11 cellular contexts compared by ENCODE assay signal in genomic region chr17:57724038-57724728, GRCh38. TPM values are rescaled to one million over a fixed set of nuclear protein-coding genes. Genes with fewer than 3 reads are reported as not detected.
DNase-seq lines count a peak whose midpoint lies in the region; ATAC-seq and TF ChIP-seq lines count a peak whose summit lies in the region.
"Had no signal": no experiment of that assay in that cellular context is flagged by ENCODE, and none has a peak within 500 bp of the region (broad histone marks: within the 10 kb centered on the region; RNA-seq: fewer than 3 reads in every experiment).

No MANE protein-coding gene starts in this region.

- no peak overlapping the region for H3K9ac ChIP-seq in IMR-90 (ENCODE audit: low read depth, low read length)

- H2AFZ ChIP-seq in IMR-90 (replicated peaks; ENCODE audit: low read length, poor library complexity) = peak overlapping the region; percentile 2

- H3K79me1 ChIP-seq in IMR-90 (ENCODE audit: low read depth in 1 of 2, low read length in 2 of 2) = no peaks in the 10 kb centered on the region

- no peaks in the 10 kb centered on the region for H3K9me2 ChIP-seq in DOHH2 (replicated peaks; ENCODE audit: control insufficient read depth, low read length)

- no peaks in the 10 kb centered on the region for H3K9me3 Mint-ChIP-seq in endothelial cell (ENCODE audit: unreplicated experiment)

- H3K9me3 ChIP-seq in DOHH2 (ENCODE audit: control insufficient read depth, insufficient read depth, low read length) = no peaks in the 10 kb centered on the region
- no peaks in the 10 kb centered on the region for H3K9me3 ChIP-seq in IMR-90 (ENCODE audit: control insufficient read depth, insufficient read depth, low read length)

- DNase-seq in GM20000 (ENCODE audit: low spot score) (peak; percentile 46), IMR-90 (no peak), glomerular visceral epithelial cell (ENCODE audit: extremely low spot score) (peak; percentile 39), endothelial cell (ENCODE audit: low spot score) (no peak), NCI-H774 (lab: John Stamatoyannopoulos, UW) (no peak), hypothalamus (lab: John Stamatoyannopoulos, UW) (no peak), cortex of kidney (lab: John Stamatoyannopoulos, UW) (no peak)
- DNase-seq: head of caudate nucleus, NCI-H2171 treated with DMSO at 0.1 percent for 48 hours had no signal

- TF ChIP-seq POLR2A in IMR-90 (IDR thresholded peaks at IDR 0.05; ENCODE audit: low read depth, low read length) = no peak

- H3K27me3 ChIP-seq in DOHH2 (ENCODE audit: control insufficient read depth, low read length) (peaks cover 8% of the 10 kb centered on the region; the same call in 1 of the 2 replicates), IMR-90 (ENCODE audit: control insufficient read depth, insufficient read depth, low read length) (peaks cover 24% of the 10 kb centered on the region)

- BruUV-seq in IMR-90 (replicated peaks; lab: Mats Ljungman, UMichigan) = no TSS peak

- peaks cover 4% of the 10 kb centered on the region for H3K27me3 Mint-ChIP-seq in endothelial cell (ENCODE audit: unreplicated experiment)

- 53% methylated on average over 11 of the region's 14 CpGs; no CpG with 5 or more reads in 1 of the 2 experiments for WGBS in IMR-90 (ENCODE audit: extremely low coverage in 2 of 2, insufficient read length in 1 of 2), 2 experiments

- H3K23ac ChIP-seq in IMR-90 (ENCODE audit: low read depth, low read length) = no peak overlapping the region

- no peak overlapping the region for H3K56ac ChIP-seq in IMR-90 (ENCODE audit: extremely low read depth, insufficient read depth, low read length)

- H3K36me3 ChIP-seq in DOHH2 (ENCODE audit: control insufficient read depth, low read length) (no peaks in the 10 kb centered on the region), IMR-90 (ENCODE audit: control insufficient read depth, insufficient read depth, low read length) (no peaks in the 10 kb centered on the region)

- no peak overlapping the region for H2BK5ac ChIP-seq in IMR-90 (ENCODE audit: low read depth, low read length, poor library complexity, severe bottlenecking)

- H3K4me3 ChIP-seq in DOHH2 (ENCODE audit: low read length) (no peak overlapping the region), IMR-90 (ENCODE audit: insufficient read depth, low read depth, low read length) (no peak overlapping the region)

- in situ Hi-C loops in IMR-90 (cut with MboI; ENCODE audit: low sequenced_read_pairs) = no loop called here

- H4K5ac ChIP-seq in IMR-90 (ENCODE audit: low read depth, low read length) = no peak overlapping the region

- no peak overlapping the region for H4K91ac ChIP-seq in IMR-90 (ENCODE audit: insufficient read depth, low read depth, low read length)

- H3K18ac ChIP-seq in IMR-90 (ENCODE audit: low read depth, low read length) = no peak overlapping the region

- no peak overlapping the region for H4K8ac ChIP-seq in IMR-90 (ENCODE audit: low read depth in 2 of 2, low read length in 2 of 2)

- intact Hi-C loops in IMR-90 (cut with micrococcal nuclease) = no loop called here

- no peak overlapping the region for H2BK120ac ChIP-seq in IMR-90 (ENCODE audit: low read depth, low read length)

- peaks cover 3% of the 10 kb centered on the region for H3K36me3 Mint-ChIP-seq in endothelial cell (ENCODE audit: low read depth, unreplicated experiment)

- H3K4me1 ChIP-seq in DOHH2 (ENCODE audit: control insufficient read depth, low read length) (peaks cover 14% of the 10 kb centered on the region), IMR-90 (ENCODE audit: control insufficient read depth, insufficient read depth, low read length) (no peaks in the 10 kb centered on the region)

- no peak overlapping the region for H2AK9ac ChIP-seq in IMR-90 (replicated peaks; ENCODE audit: low read depth, low read length, poor library complexity)

- no peaks in the 10 kb centered on the region for H3K9me1 ChIP-seq in IMR-90 (ENCODE audit: insufficient read depth, low read length)

- no peak overlapping the region for H3K4me3 Mint-ChIP-seq in endothelial cell (ENCODE audit: unreplicated experiment)

- ATAC-seq in IMR-90 (ENCODE audit: low read depth) = no peak

- no peak overlapping the region for H2BK15ac ChIP-seq in IMR-90 (ENCODE audit: low read depth, low read length)

- no peak overlapping the region for H2BK20ac ChIP-seq in IMR-90 (ENCODE audit: low read depth, low read length)

- no peak overlapping the region for H3K14ac ChIP-seq in IMR-90 (replicated peaks; ENCODE audit: low read depth, low read length)

- POLR2A ChIA-PET in IMR-90 (lab: Charles Lee; ENCODE audit: unreplicated experiment) = no interaction called here

- H3K27ac Mint-ChIP-seq in endothelial cell (ENCODE audit: unreplicated experiment) = no peak overlapping the region

- H4K20me1 ChIP-seq in DOHH2 (ENCODE audit: control insufficient read depth, insufficient read depth, low read depth, low read length) (no peaks in the 10 kb centered on the region), IMR-90 (ENCODE audit: insufficient read depth, low read length) (no peaks in the 10 kb centered on the region)

- H3K4me1 Mint-ChIP-seq in endothelial cell (ENCODE audit: unreplicated experiment) = peaks cover 12% of the 10 kb centered on the region

- no peak for TF ChIP-seq RAD21 in IMR-90 (IDR thresholded peaks at IDR 0.05; ENCODE audit: low read length)

- dilution Hi-C loops in IMR-90 (cut with HindIII; ENCODE audit: low sequenced_read_pairs, unreplicated experiment) = no loop called here

- TF ChIP-seq CTCF in DOHH2 (IDR thresholded peaks at IDR 0.05; ENCODE audit: low read depth, low read length, poor library complexity, severe bottlenecking) (no peak), GM20000 (IDR thresholded peaks at IDR 0.05; ENCODE audit: extremely low read depth, missing control alignments) (no peak), IMR-90 (conservative IDR thresholded peaks at IDR 0.05; ENCODE audit: low read depth, low read length) (no peak), endothelial cell (IDR thresholded peaks at IDR 0.05; ENCODE audit: unreplicated experiment) (no peak)

- no peak overlapping the region for H3K4ac ChIP-seq in IMR-90 (ENCODE audit: low read depth, low read length)

- H3K4me2 ChIP-seq in DOHH2 (ENCODE audit: low read length) = peak overlapping the region; percentile 43
- no peak overlapping the region for H3K4me2 ChIP-seq in IMR-90 (ENCODE audit: low read depth, low read length)

- no peak overlapping the region for H3K27ac ChIP-seq in DOHH2 (ENCODE audit: low read depth, low read length)
- H3K27ac ChIP-seq in IMR-90 (ENCODE audit: insufficient read depth, low read length) = no peak overlapping the region

- H2AK5ac ChIP-seq in IMR-90 (ENCODE audit: low read depth, low read length) = no peak overlapping the region

- no peaks in the 10 kb centered on the region for H3F3A ChIP-seq in DOHH2 (ENCODE audit: control insufficient read depth, insufficient read depth)

- H3K79me2 ChIP-seq in DOHH2 (ENCODE audit: control insufficient read depth, low read length) = no peaks in the 10 kb centered on the region

- CTCF ChIA-PET in IMR-90 (lab: Yijun Ruan, JAX) = interaction anchor here (0.6 kb wide), 1 partner anchor 51 kb away, joined by 4 read pairs; no protein-coding TSS in a partner anchor

TF ChIP-seq in IMR-90, 13 proteins besides CTCF, POLR2A, EP300 and RAD21:
- TF ChIP-seq MAZ (IDR thresholded peaks at IDR 0.05; ENCODE audit: borderline replicate concordance, low read depth, low read length) = no peak
- no peak for TF ChIP-seq RCOR1 (IDR thresholded peaks at IDR 0.05; ENCODE audit: insufficient replicate concordance, low read length)
- no peak for TF ChIP-seq MAFK (IDR thresholded peaks at IDR 0.05; ENCODE audit: low read depth, low read length)
- TF ChIP-seq FOS (IDR thresholded peaks at IDR 0.05; ENCODE audit: low read depth, low read length) = no peak
- TF ChIP-seq CHD1 (IDR thresholded peaks at IDR 0.05; ENCODE audit: low read depth, low read length) = no peak
- no peak for TF ChIP-seq USF2 (IDR thresholded peaks at IDR 0.05; ENCODE audit: low read depth, low read length)
- TF ChIP-seq MXI1 (IDR thresholded peaks at IDR 0.05; ENCODE audit: borderline replicate concordance, low read depth, low read length) = no peak
- no peak for TF ChIP-seq NFE2L2 (IDR thresholded peaks at IDR 0.05; ENCODE audit: low read depth, low read length)
- TF ChIP-seq BHLHE40 (IDR thresholded peaks at IDR 0.05; ENCODE audit: low read depth, low read length) = no peak
- TF ChIP-seq ELK1 (IDR thresholded peaks at IDR 0.05; ENCODE audit: borderline replicate concordance, low read depth, low read length) = no peak
- no peak for TF ChIP-seq CEBPB (IDR thresholded peaks at IDR 0.05; ENCODE audit: low read depth, low read length)

RNA-seq across cellular contexts. Expression of gene CCDC182, which starts 20.9 kb away (rescaled TPM):
- total RNA-seq in IMR-90 (2012; rRNA removed) (not detected in 2 replicates), endothelial cell (ENCODE audit: unreplicated experiment) (not detected)
- polyA plus RNA-seq in IMR-90 (2012; rRNA removed) = not detected in 2 replicates
- polyA plus RNA-seq in IMR-90 (2012; cell fraction: cytosol; rRNA removed) = not detected in 2 replicates
- polyA plus RNA-seq in IMR-90 (2012; cell fraction: nucleus; rRNA removed; ENCODE audit: low replicate concordance) = not detected in 2 replicates
- total RNA-seq: posterior vena cava had no signal

Comparison
In these comparisons a context has a peak if more than half of its experiments do, and no peak if none do; other contexts are left out.
1. DNase-seq: peak in GM20000 (single experiment) and glomerular visceral epithelial cell (single experiment); none in IMR-90 (single experiment), endothelial cell (single experiment), NCI-H774 (single experiment), hypothalamus (0 of 51) and cortex of kidney (single experiment).